ENCODE assay signal across 21 cellular contexts in genomic region chr16:23114131-23114904, GRCh38. TPM values are rescaled to one million over a fixed set of nuclear protein-coding genes. Genes with fewer than 3 reads are reported as not detected.
DNase-seq lines count a peak whose midpoint lies in the region; ATAC-seq and TF ChIP-seq lines count a peak whose summit lies in the region.
"Had no signal": no experiment of that assay in that cellular context is flagged by ENCODE, and none has a peak within 500 bp of the region (broad histone marks: within the 10 kb centered on the region; RNA-seq: fewer than 3 reads in every experiment).

No MANE protein-coding gene starts in this region.

- intact Hi-C loops in Right ventricle myocardium superior (cut with DNase I): no loop called here

- no peaks in the 10 kb centered on the region for H3K9me3 ChIP-seq in right atrium auricular region
- no peaks in the 10 kb centered on the region for H3K9me3 ChIP-seq in thymus (ENCODE audit: control insufficient read depth)
- H3K9me3 ChIP-seq: MG63, upper lobe of right lung had no signal

- H3K4me3 ChIP-seq in right atrium auricular region: no peak overlapping the region
- H3K4me3 ChIP-seq in thymus (ENCODE audit: low read length): no peak overlapping the region
- no peak overlapping the region for H3K4me3 ChIP-seq in H7 (ENCODE audit: insufficient read depth, low read depth, low read length)
- H3K4me3 ChIP-seq: lung, MG63, upper lobe of right lung had no signal

- H3K27ac ChIP-seq in right atrium auricular region (peak overlapping the region in 1 of 2 donors; percentile 66), thymus (ENCODE audit: low read depth) (peak overlapping the region; percentile 47)
- H3K27ac ChIP-seq: upper lobe of right lung had no signal

- no peak for TF ChIP-seq CTCF in right atrium auricular region (IDR thresholded peaks at IDR 0.05)

- DNase-seq in Right ventricle myocardium superior: no peak
- no peak for DNase-seq in right atrium auricular region (ENCODE audit: low spot score)
- peak; percentile 77 for DNase-seq in NCI-H345 (lab: John Stamatoyannopoulos, UW)
- peak; percentile 76 for DNase-seq in cerebellar cortex (ENCODE audit: low spot score)
- no peak for DNase-seq in A172 (ENCODE audit: low spot score)
- no peak for DNase-seq in H7
- DNase-seq: activated T-cell treated with anti-CD3 and anti-CD28 coated beads, Interleukin-2, amount 50 U/mL, for 72 hours; dermis blood vessel endothelial cell; erythroblast; IMR-90; MG63; NCI-H226; OCI-M1; right cardiac atrium; stimulated activated naive CD8-positive, alpha-beta T cell treated with anti-CD3 and anti-CD28 coated beads, Interleukin-15, Interleukin-2, amounts not matched to agents 100 U/mL and 50 U/mL, for 24 hours; T-helper 2 cell; upper lobe of right lung; WERI-Rb-1 had no signal

- H3K36me3 ChIP-seq in right atrium auricular region (no peaks in the 10 kb centered on the region), thymus (ENCODE audit: control insufficient read depth, insufficient read depth) (no peaks in the 10 kb centered on the region), H7 (replicated peaks; ENCODE audit: control insufficient read depth, insufficient read depth, low read length) (no peaks in the 10 kb centered on the region)
- H3K36me3 ChIP-seq: upper lobe of right lung, WERI-Rb-1 had no signal

- 93% methylated on average over 7 of the region's 7 CpGs for WGBS in thymus

- ATAC-seq in Right ventricle myocardium superior (ENCODE audit: poor library complexity): peak; percentile 72
- ATAC-seq in HG03135 (IDR thresholded peaks at IDR 0.05; ENCODE audit: unreplicated experiment): no peak
- ATAC-seq: activated T-cell treated with anti-CD3 and anti-CD28 coated beads, Interleukin-2, amount 50 U/mL, for 72 hours; stimulated activated naive CD8-positive, alpha-beta T cell treated with anti-CD3 and anti-CD28 coated beads, Interleukin-15, Interleukin-2, amounts not matched to agents 100 U/mL and 50 U/mL, for 24 hours; upper lobe of right lung had no signal

- H3K27me3 ChIP-seq in right atrium auricular region (no peaks in the 10 kb centered on the region), thymus (ENCODE audit: control insufficient read depth, insufficient read depth) (no peaks in the 10 kb centered on the region), H7 (ENCODE audit: control insufficient read depth, insufficient read depth, low read length) (no peaks in the 10 kb centered on the region)
- H3K27me3 ChIP-seq: MG63, upper lobe of right lung had no signal

- H3K4me1 ChIP-seq in right atrium auricular region (peaks cover 0 to 50% of the 10 kb centered on the region in 2 donors), thymus (ENCODE audit: control insufficient read depth, insufficient read depth, low read length) (no peaks in the 10 kb centered on the region)
- H3K4me1 ChIP-seq: upper lobe of right lung had no signal

RNA-seq across cellular contexts. Expression of gene USP31, which starts 34.9 kb away (rescaled TPM):
- total RNA-seq in Right ventricle myocardium superior (25.7 TPM), right atrium auricular region (10 to 100 TPM; 19.7 to 29.0 TPM)
- 3.7 TPM for polyA plus RNA-seq in thymus
- 3.8 and 6.3 TPM in 2 replicates for total RNA-seq in A172 (2014; rRNA removed; shearing (Covaris generic))
- 8.3 and 11.4 TPM in 2 replicates for total RNA-seq in H7 (2014; rRNA removed; shearing (Covaris generic))

Comparison
In these comparisons a context has a peak if more than half of its experiments do, and no peak if none do; other contexts are left out.
1. DNase-seq: peak in NCI-H345 (single experiment) and cerebellar cortex (single experiment); none in Right ventricle myocardium superior (single experiment), right atrium auricular region (single experiment), A172 (single experiment) and H7 (single experiment).